In genomic region chr11:84414936-84415335, GRCh38 we compare ENCODE assay signal across 25 cellular contexts.
"Had no signal": no experiment of that assay in that cellular context is flagged by ENCODE, and none has a peak within 500 bp of the region (broad histone marks: within the 10 kb centered on the region; RNA-seq: fewer than 3 reads in every experiment).

No MANE protein-coding gene starts in this region.

- H3K4me1 Mint-ChIP-seq: mesothelial cell of epicardium; naive B cell; natural killer cell; stimulated activated memory B cell treated with anti-CD40 and anti-IgM and Interleukin-4, amounts not matched to agents 10 μg/mL and 1 μg/mL and 100 μg/mL, for 72 hours; stimulated activated naive CD8-positive, alpha-beta T cell treated with anti-CD3 and anti-CD28 coated beads, Interleukin-15, amount 100 ng/mL, for 72 hours had no signal

- H3K9me3 ChIP-seq: left ventricle myocardium inferior, ovary, right atrium auricular region, right lobe of liver, testis, thyroid gland, transverse colon, upper lobe of left lung, vagina had no signal

- H3K4me1 ChIP-seq: left ventricle myocardium inferior, right atrium auricular region, right lobe of liver, testis, thyroid gland, transverse colon, upper lobe of left lung, vagina had no signal

- H3K27ac ChIP-seq: left ventricle myocardium inferior, ovary, right atrium auricular region, right lobe of liver, testis, thyroid gland, transverse colon, upper lobe of left lung, vagina had no signal

- H3K4me3 ChIP-seq: left ventricle myocardium inferior, lung, ovary, right atrium auricular region, right lobe of liver, smooth muscle cell, testis, thyroid gland, transverse colon, upper lobe of left lung, vagina had no signal

- DNase-seq: islet precursor cell; left ventricle myocardium inferior; mesendoderm; naive B cell; natural killer cell; nephron progenitor cell; ovary; right lobe of liver; stimulated activated CD4-positive, alpha-beta T cell treated with anti-CD3 and anti-CD28 coated beads, Interleukin-1b, Interleukin-23, amount 100 ng/mL, for 48 hours; stimulated activated CD4-positive, alpha-beta T cell treated with anti-CD3 and anti-CD28 coated beads, Interleukin-2, amount 100 ng/mL, for 48 hours; stimulated activated CD4-positive, alpha-beta T cell treated with anti-CD3 and anti-CD28 coated beads, Interleukin-4, amount 100 ng/mL, for 4 hours; stimulated activated CD8-positive, alpha-beta memory T cell treated with anti-CD3 and anti-CD28 coated beads, Interleukin-4, amount 100 ng/mL, for 48 hours; stimulated activated naive CD4-positive, alpha-beta T cell treated with Interleukin-2 at 50 U/mL for 16 hours; stimulated activated naive CD8-positive, alpha-beta T cell treated with anti-CD3 and anti-CD28 coated beads, Interleukin-15, amount 100 ng/mL, for 72 hours; testis; thyroid gland; transverse colon; upper lobe of left lung had no signal

- H3K36me3 Mint-ChIP-seq: mesothelial cell of epicardium; naive B cell; natural killer cell; stimulated activated memory B cell treated with anti-CD40 and anti-IgM and Interleukin-4, amounts not matched to agents 10 μg/mL and 1 μg/mL and 100 μg/mL, for 72 hours had no signal

- H3K27ac Mint-ChIP-seq: mesothelial cell of epicardium; naive B cell; natural killer cell; nephron progenitor cell; progenitor cell of endocrine pancreas; stimulated activated memory B cell treated with anti-CD40 and anti-IgM and Interleukin-4, amounts not matched to agents 10 μg/mL and 1 μg/mL and 100 μg/mL, for 72 hours; stimulated activated naive CD8-positive, alpha-beta T cell treated with anti-CD3 and anti-CD28 coated beads, Interleukin-15, amount 100 ng/mL, for 72 hours had no signal

- H3K27me3 Mint-ChIP-seq: naive B cell; stimulated activated memory B cell treated with anti-CD40 and anti-IgM and Interleukin-4, amounts not matched to agents 10 μg/mL and 1 μg/mL and 100 μg/mL, for 72 hours; stimulated activated naive CD8-positive, alpha-beta T cell treated with anti-CD3 and anti-CD28 coated beads, Interleukin-15, amount 100 ng/mL, for 72 hours had no signal

- H3K4me3 Mint-ChIP-seq: mesothelial cell of epicardium; naive B cell; natural killer cell; nephron progenitor cell; stimulated activated memory B cell treated with anti-CD40 and anti-IgM and Interleukin-4, amounts not matched to agents 10 μg/mL and 1 μg/mL and 100 μg/mL, for 72 hours; stimulated activated naive CD8-positive, alpha-beta T cell treated with anti-CD3 and anti-CD28 coated beads, Interleukin-15, amount 100 ng/mL, for 72 hours had no signal

- H3K27me3 ChIP-seq: ovary, right atrium auricular region, right lobe of liver, testis, thyroid gland, transverse colon, upper lobe of left lung, vagina had no signal

- H3K4me2 ChIP-seq: smooth muscle cell had no signal

- H3K36me3 ChIP-seq: left ventricle myocardium inferior, ovary, right atrium auricular region, right lobe of liver, thyroid gland, transverse colon, upper lobe of left lung, vagina had no signal

- ATAC-seq: natural killer cell; right lobe of liver; stimulated activated memory B cell treated with anti-CD40 and anti-IgM and Interleukin-4, amounts not matched to agents 10 μg/mL and 1 μg/mL and 100 μg/mL, for 72 hours; stimulated activated naive CD8-positive, alpha-beta T cell treated with anti-CD3 and anti-CD28 coated beads, Interleukin-15, amount 100 ng/mL, for 72 hours had no signal
